23 cellular contexts compared by ENCODE assay signal in genomic region chr5:172561151-172561550, GRCh38.
A peak's percentile ranks its signal among the peaks of the same experiment; 100 is the strongest.
DNase-seq lines count a peak whose midpoint lies in the region; ATAC-seq and TF ChIP-seq lines count a peak whose summit lies in the region.
"Had no signal": no experiment of that assay in that cellular context is flagged by ENCODE, and none has a peak within 500 bp of the region (broad histone marks: within the 10 kb centered on the region; RNA-seq: fewer than 3 reads in every experiment).

No MANE protein-coding gene starts in this region.

- H3K9ac ChIP-seq in adipocyte (ENCODE audit: low read length) = no peak overlapping the region
- no peak overlapping the region for H3K9ac ChIP-seq in colonic mucosa (ENCODE audit: low read depth in 2 of 2, low read length in 2 of 2)
- H3K9ac ChIP-seq: SK-N-SH had no signal

- H3K36me3 ChIP-seq in adipocyte (ENCODE audit: control insufficient read depth, insufficient read depth, low read length, severe bottlenecking) (no peaks in the 10 kb centered on the region), uterus (no peaks in the 10 kb centered on the region), colonic mucosa (no peaks in the 10 kb centered on the region)
- H3K36me3 ChIP-seq: brain microvascular endothelial cell, neutrophil, spleen, upper lobe of left lung had no signal

- peaks cover 37% of the 10 kb centered on the region for H3K27me3 ChIP-seq in adipocyte (replicated peaks; ENCODE audit: control insufficient read depth, insufficient read depth, low read length)
- no peaks in the 10 kb centered on the region for H3K27me3 ChIP-seq in uterus
- H3K27me3 ChIP-seq in colonic mucosa = no peaks in the 10 kb centered on the region
- H3K27me3 ChIP-seq: neutrophil, upper lobe of left lung had no signal

- H3K4me3 ChIP-seq in adipocyte (ENCODE audit: low read length) = no peak overlapping the region
- H3K4me3 ChIP-seq in skeletal muscle cell (ENCODE audit: low read depth, low read length) = no peak overlapping the region
- H3K4me3 ChIP-seq in uterus = no peak overlapping the region
- H3K4me3 ChIP-seq in colonic mucosa = no peak overlapping the region
- H3K4me3 ChIP-seq: lung, spleen, upper lobe of left lung had no signal

- no peak for TF ChIP-seq POLR2A in uterus (IDR thresholded peaks at IDR 0.05)

- TF ChIP-seq CTCF in uterus (IDR thresholded peaks at IDR 0.05) (no peak), colonic mucosa (IDR thresholded peaks at IDR 0.05) (no peak)

- no peak for ATAC-seq in GM21381 (IDR thresholded peaks at IDR 0.05; ENCODE audit: unreplicated experiment)
- ATAC-seq: activated naive CD4-positive, alpha-beta T cell treated with anti-CD3 and anti-CD28 coated beads, Interleukin-2, amount 50 U/mL, for 72 hours; activated T-helper 17 cell treated with anti-CD3 and anti-CD28 coated beads, Interleukin-2, amount 50 U/mL, for 72 hours had no signal

- H3K27ac ChIP-seq in uterus (peak overlapping the region in 1 of 2 donors; percentile 8), colonic mucosa (no peak overlapping the region)
- H3K27ac ChIP-seq: brain microvascular endothelial cell, neutrophil, spleen, upper lobe of left lung had no signal

- intact Hi-C loops in uterus (cut with DNase I; ENCODE audit: low total_unique reads) (loop anchor here (10.0 kb wide), 1 partner anchor 84 kb away; the partner anchor contains the start of gene NEURL1B), colonic mucosa (cut with DNase I) (loop anchor here (10.0 kb wide), 1 partner anchor 134 kb away; no protein-coding TSS in a partner anchor)

- peak; percentile 43 for DNase-seq in ELR (ENCODE audit: low read depth)
- peak; percentile 7 for DNase-seq in adipocyte (ENCODE audit: low read depth)
- DNase-seq in fibroblast of gingiva (ENCODE audit: low read depth) = peak; percentile 3
- DNase-seq in skeletal muscle cell (ENCODE audit: low read depth) = peak; percentile 40
- no peak for DNase-seq in uterus
- no peak for DNase-seq in colonic mucosa
- no peak for DNase-seq in DMS 273 treated with DMSO at 0.1 percent for 48 hours (lab: John Stamatoyannopoulos, UW)
- DNase-seq: ACHN; activated CD8-positive, alpha-beta memory T cell treated with anti-CD3 and anti-CD28 coated beads, Interleukin-2, amount 50 U/mL, for 4 hours; brain microvascular endothelial cell; H9; KBM-7; NCI-H524 treated with DMSO at 0.1 percent for 48 hours; RPMI8226; SK-N-SH; stimulated activated CD4-positive, alpha-beta T cell treated with anti-CD3 and anti-CD28 coated beads, Interleukin-4, amount 100 ng/mL, for 1 hour; upper lobe of left lung had no signal

- H3K9me3 ChIP-seq in adipocyte (ENCODE audit: control insufficient read depth, low read length) = peaks cover 4% of the 10 kb centered on the region
- no peaks in the 10 kb centered on the region for H3K9me3 ChIP-seq in uterus
- no peaks in the 10 kb centered on the region for H3K9me3 ChIP-seq in colonic mucosa
- H3K9me3 ChIP-seq: neutrophil, SK-N-SH, spleen, upper lobe of left lung had no signal

- H3K4me1 ChIP-seq in adipocyte (ENCODE audit: control insufficient read depth, insufficient read depth, low read length) (peaks cover 7% of the 10 kb centered on the region), uterus (peaks cover 9% of the 10 kb centered on the region in 2 donors), colonic mucosa (no peaks in the 10 kb centered on the region)

Comparison
In these comparisons a context has a peak if more than half of its experiments do, and no peak if none do; other contexts are left out.
1. DNase-seq: peak in ELR (single experiment), adipocyte (single experiment), fibroblast of gingiva (single experiment) and skeletal muscle cell (single experiment); none in uterus (0 of 2), colonic mucosa (single experiment) and DMS 273 treated with DMSO at 0.1 percent for 48 hours (single experiment).